2 cellular contexts compared by ENCODE assay signal in the genomic region with DNA sequence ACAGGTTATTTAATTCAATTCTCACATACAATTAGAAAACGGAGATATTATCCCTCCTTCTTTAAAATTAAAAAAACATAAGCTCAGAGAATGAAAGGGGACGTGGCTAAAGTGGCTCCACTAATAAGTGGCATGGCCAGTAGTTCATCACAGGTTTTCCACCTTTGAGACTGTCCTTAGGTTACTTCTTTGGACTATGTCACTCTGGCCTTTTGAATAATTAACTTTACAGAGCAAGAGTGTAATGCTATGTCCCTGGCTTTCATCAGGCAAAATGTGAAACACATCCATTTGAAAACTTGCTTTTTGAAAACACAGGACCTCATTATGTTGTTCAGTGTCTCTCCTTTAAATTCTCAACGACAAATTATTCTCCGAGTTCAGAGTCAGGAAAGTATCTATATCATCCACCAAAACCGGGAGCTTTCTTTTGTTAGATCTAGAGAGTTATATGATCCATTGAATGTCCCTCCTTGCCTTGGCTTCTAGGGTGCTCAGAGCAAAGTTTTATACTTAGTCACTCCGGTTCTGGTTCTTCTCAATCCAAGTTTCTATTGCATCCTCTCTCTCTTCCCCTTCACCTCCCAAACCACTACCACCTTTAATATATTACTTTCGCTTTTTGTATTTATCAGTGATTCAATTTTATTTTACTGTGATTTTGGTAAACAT.
TF ChIP-seq lines count a peak whose summit lies in the region.

No MANE protein-coding gene starts in this region.

TF ChIP-seq in HEK293, 187 proteins besides CTCF, POLR2A, EP300 and RAD21 (continued from another document):
- TF ChIP-seq ZNF132 (tag by site-specific recombination; IDR thresholded peaks at IDR 0.05; ENCODE audit: borderline replicate concordance) (no peak), ZNF248 (tag by site-specific recombination; IDR thresholded peaks at IDR 0.05) (no peak), ZNF48 (tag by site-specific recombination; IDR thresholded peaks at IDR 0.05) (no peak)

TF ChIP-seq in liver, 16 proteins besides CTCF, POLR2A, EP300 and RAD21 (continued from another document):
- TF ChIP-seq, protein P1, sequence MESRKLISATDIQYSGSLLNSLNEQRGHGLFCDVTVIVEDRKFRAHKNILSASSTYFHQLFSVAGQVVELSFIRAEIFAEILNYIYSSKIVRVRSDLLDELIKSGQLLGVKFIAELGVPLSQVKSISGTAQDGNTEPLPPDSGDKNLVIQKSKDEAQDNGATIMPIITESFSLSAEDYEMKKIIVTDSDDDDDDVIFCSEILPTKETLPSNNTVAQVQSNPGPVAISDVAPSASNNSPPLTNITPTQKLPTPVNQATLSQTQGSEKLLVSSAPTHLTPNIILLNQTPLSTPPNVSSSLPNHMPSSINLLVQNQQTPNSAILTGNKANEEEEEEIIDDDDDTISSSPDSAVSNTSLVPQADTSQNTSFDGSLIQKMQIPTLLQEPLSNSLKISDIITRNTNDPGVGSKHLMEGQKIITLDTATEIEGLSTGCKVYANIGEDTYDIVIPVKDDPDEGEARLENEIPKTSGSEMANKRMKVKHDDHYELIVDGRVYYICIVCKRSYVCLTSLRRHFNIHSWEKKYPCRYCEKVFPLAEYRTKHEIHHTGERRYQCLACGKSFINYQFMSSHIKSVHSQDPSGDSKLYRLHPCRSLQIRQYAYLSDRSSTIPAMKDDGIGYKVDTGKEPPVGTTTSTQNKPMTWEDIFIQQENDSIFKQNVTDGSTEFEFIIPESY (IDR thresholded peaks at IDR 0.05), result no peak
- TF ChIP-seq REST (IDR thresholded peaks at IDR 0.05), result peak; percentile 46
- TF ChIP-seq JUND (IDR thresholded peaks at IDR 0.05), result peak; percentile 17 to 33
- TF ChIP-seq TAF1 (conservative IDR thresholded peaks at IDR 0.05), result no peak
- no peak for TF ChIP-seq FOXA2 (IDR thresholded peaks at IDR 0.05)
- TF ChIP-seq EGR1 (IDR thresholded peaks at IDR 0.05; ENCODE audit: low read depth in 2 of 2), result no peak
- peak; percentile 88 to 97 for TF ChIP-seq RXRA (IDR thresholded peaks at IDR 0.05)
- TF ChIP-seq FOXA1 (IDR thresholded peaks at IDR 0.05), result no peak
- peak; percentile 33 for TF ChIP-seq YY1 (IDR thresholded peaks at IDR 0.05)
- TF ChIP-seq MAX (IDR thresholded peaks at IDR 0.05), result peak; percentile 17
- TF ChIP-seq HNF4G (IDR thresholded peaks at IDR 0.05), result peak; percentile 88
